Comparison of ENCODE assay signal across 25 cellular contexts in genomic region chr12:47771304-47771703, GRCh38. TPM values are rescaled to one million over a fixed set of nuclear protein-coding genes. Genes with fewer than 3 reads are reported as not detected.
"Had no signal": no experiment of that assay in that cellular context is flagged by ENCODE, and none has a peak within 500 bp of the region (broad histone marks: within the 10 kb centered on the region; RNA-seq: fewer than 3 reads in every experiment).

No MANE protein-coding gene starts in this region.

- H3K9me3 Mint-ChIP-seq: activated B cell treated with CpG ODN at 0.5 μM for 24 hours; activated naive CD8-positive, alpha-beta T cell treated with anti-CD3 and anti-CD28 coated beads, Interleukin-2, amount 50 U/mL, for 24 hours had no signal

- H3K27me3 Mint-ChIP-seq: activated B cell treated with CpG ODN at 0.5 μM for 24 hours had no signal

- DNase-seq: activated B cell treated with CpG ODN at 0.5 μM for 24 hours; activated CD4-positive, alpha-beta T cell treated with anti-CD3 and anti-CD28 coated beads for 36 hours; activated CD8-positive, alpha-beta memory T cell treated with anti-CD3 and anti-CD28 coated beads, Interleukin-2, amount 10 ng/mL, durations not matched to agents 7 days and 5 days; activated CD8-positive, alpha-beta T cell treated with anti-CD3 and anti-CD28 coated beads, Interleukin-2, amount 10 ng/mL, durations not matched to agents 7 days and 5 days; activated effector memory CD4-positive, alpha-beta T cell treated with Interleukin-2 at 50 U/mL for 16 hours; activated naive CD4-positive, alpha-beta T cell treated with anti-CD3 and anti-CD28 coated beads, Interleukin-2, amount 50 U/mL, for 16 hours; activated naive CD8-positive, alpha-beta T cell treated with anti-CD3 and anti-CD28 coated beads, Interleukin-2, amount 50 U/mL, for 24 hours; cerebellar nuclear complex; colonic mucosa; foreskin melanocyte; heart right ventricle; mammary epithelial cell; spleen; stimulated activated naive CD4-positive, alpha-beta T cell; tibial artery had no signal

- H3K4me1 ChIP-seq: colonic mucosa had no signal

- H3K36me3 ChIP-seq: colonic mucosa, heart right ventricle, right atrium auricular region, spleen, suprapubic skin, tibial artery had no signal

- H3K27ac Mint-ChIP-seq: activated B cell treated with CpG ODN at 0.5 μM for 24 hours; activated CD4-positive, alpha-beta T cell treated with anti-CD3 and anti-CD28 coated beads for 36 hours; activated CD8-positive, alpha-beta memory T cell treated with anti-CD3 and anti-CD28 coated beads, Interleukin-2, amount 10 ng/mL, durations not matched to agents 7 days and 5 days; activated CD8-positive, alpha-beta T cell treated with anti-CD3 and anti-CD28 coated beads, Interleukin-2, amount 10 ng/mL, durations not matched to agents 7 days and 5 days; activated naive CD8-positive, alpha-beta T cell treated with anti-CD3 and anti-CD28 coated beads, Interleukin-2, amount 50 U/mL, for 24 hours had no signal

- H3K9me3 ChIP-seq: colonic mucosa, heart right ventricle, right atrium auricular region, spleen, suprapubic skin, tibial artery had no signal

- H3K4me3 ChIP-seq: colonic mucosa, heart right ventricle, right atrium auricular region, spleen, suprapubic skin, tibial artery had no signal

- H3K27me3 ChIP-seq: colonic mucosa, heart right ventricle, right atrium auricular region, spleen, suprapubic skin, tibial artery had no signal

- H3K4me3 Mint-ChIP-seq: activated B cell treated with CpG ODN at 0.5 μM for 24 hours; activated CD8-positive, alpha-beta memory T cell treated with anti-CD3 and anti-CD28 coated beads, Interleukin-2, amount 10 ng/mL, durations not matched to agents 7 days and 5 days had no signal

- ATAC-seq: activated CD4-positive, alpha-beta T cell treated with anti-CD3 and anti-CD28 coated beads for 36 hours; activated CD8-positive, alpha-beta memory T cell treated with anti-CD3 and anti-CD28 coated beads, Interleukin-2, amount 10 ng/mL, durations not matched to agents 7 days and 5 days; activated CD8-positive, alpha-beta T cell treated with anti-CD3 and anti-CD28 coated beads, Interleukin-2, amount 10 ng/mL, durations not matched to agents 7 days and 5 days; activated naive CD8-positive, alpha-beta T cell treated with anti-CD3 and anti-CD28 coated beads, Interleukin-2, amount 50 U/mL, for 24 hours; esophagus mucosa; heart right ventricle; left ventricle myocardium superior; SK-N-SH treated with all-trans-retinoic acid at 6 μM for 48 hours had no signal

- FAIRE-seq: islet of Langerhans had no signal

- H3K27ac ChIP-seq: colonic mucosa, heart right ventricle, suprapubic skin, tibial artery had no signal

RNA-seq across cellular contexts. Expression of gene ENDOU, which starts 46.0 kb away (rescaled TPM):
- total RNA-seq: activated CD4-positive, alpha-beta T cell treated with anti-CD3 and anti-CD28 coated beads for 36 hours; activated CD8-positive, alpha-beta memory T cell treated with anti-CD3 and anti-CD28 coated beads, Interleukin-2, amount 10 ng/mL, durations not matched to agents 7 days and 5 days; activated CD8-positive, alpha-beta T cell treated with anti-CD3 and anti-CD28 coated beads, Interleukin-2, amount 10 ng/mL, durations not matched to agents 7 days and 5 days; colonic mucosa; glomerular endothelial cell; mammary epithelial cell; mucosa of gallbladder; pulmonary artery endothelial cell; T-helper 2 cell treated with Interferon-gamma antibody and Interleukin-4, amounts not matched to agents 100 ng/mL and 5 ng/mL, for 36 hours had no signal
- polyA plus RNA-seq: mammary epithelial cell had no signal
